In the genomic region with DNA sequence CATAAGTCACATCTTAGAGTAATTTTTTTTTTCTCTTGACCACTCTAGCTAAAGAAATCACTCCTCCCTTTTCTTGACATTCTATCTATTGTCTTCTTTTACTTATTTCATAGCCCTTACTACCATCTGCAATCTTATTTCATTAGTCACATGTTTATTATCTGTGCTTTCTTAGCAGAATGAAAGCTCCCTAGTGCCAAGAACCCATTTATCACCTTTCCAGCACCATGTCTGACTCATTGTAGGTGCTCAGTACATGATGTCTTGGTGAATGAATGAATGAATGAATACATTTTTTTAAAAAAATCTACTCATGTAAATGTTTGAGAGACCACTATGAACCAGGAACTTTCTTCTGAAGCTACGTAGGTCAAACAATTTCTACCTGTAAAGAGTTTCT, we compare ENCODE assay signal across 24 cellular contexts.
DNase-seq lines count a peak whose midpoint lies in the region; ATAC-seq, FAIRE-seq and TF ChIP-seq lines count a peak whose summit lies in the region.
"Had no signal": no experiment of that assay in that cellular context is flagged by ENCODE, and none has a peak within 500 bp of the region (broad histone marks: within the 10 kb centered on the region; RNA-seq: fewer than 3 reads in every experiment).

No MANE protein-coding gene starts in this region.

- H3K4me1 Mint-ChIP-seq in activated T-cell treated with anti-CD3 and anti-CD28 coated beads, Interleukin-2, amount 50 U/mL, for 72 hours (ENCODE audit: low read depth): no peaks in the 10 kb centered on the region
- H3K4me1 Mint-ChIP-seq in astrocyte (ENCODE audit: low read depth, unreplicated experiment): peaks cover 8% of the 10 kb centered on the region

- TF ChIP-seq CTCF in astrocyte (IDR thresholded peaks at IDR 0.05; ENCODE audit: insufficient read depth, low read depth, low read length) (no peak), fibroblast of mammary gland (conservative IDR thresholded peaks at IDR 0.05; ENCODE audit: control insufficient read depth, insufficient read depth, low read depth, low read length) (no peak), vagina (IDR thresholded peaks at IDR 0.05) (no peak), right atrium auricular region (IDR thresholded peaks at IDR 0.05) (no peak)

- H3K9ac ChIP-seq in astrocyte (ENCODE audit: low read length): no peak overlapping the region

- peak overlapping the region; percentile 13 for H3K4me2 ChIP-seq in astrocyte (ENCODE audit: low read length)

- H3K36me3 Mint-ChIP-seq in activated T-cell treated with anti-CD3 and anti-CD28 coated beads, Interleukin-2, amount 50 U/mL, for 72 hours (ENCODE audit: insufficient read depth in 2 of 2): no peaks in the 10 kb centered on the region
- no peaks in the 10 kb centered on the region for H3K36me3 Mint-ChIP-seq in astrocyte (ENCODE audit: low read depth, unreplicated experiment)

- no peak overlapping the region for H2AFZ ChIP-seq in astrocyte (ENCODE audit: low read depth, low read length)

- no peaks in the 10 kb centered on the region for H3K79me2 ChIP-seq in astrocyte (ENCODE audit: insufficient read depth, low read length)

- no peak overlapping the region for H3K27ac ChIP-seq in astrocyte (ENCODE audit: low read depth, low read length)
- H3K27ac ChIP-seq in small intestine (ENCODE audit: low read depth in 1 of 2, low read length in 1 of 2): no peak overlapping the region
- no peak overlapping the region for H3K27ac ChIP-seq in vagina
- no peak overlapping the region for H3K27ac ChIP-seq in right atrium auricular region

- DNase-seq in activated T-cell treated with anti-CD3 and anti-CD28 coated beads, Interleukin-2, amount 50 U/mL, for 72 hours: no peak
- DNase-seq in activated T-cell treated with anti-CD3 and anti-CD28 coated beads for 4 hours (no peak), astrocyte (ENCODE audit: low read depth) (peak; percentile 57), fibroblast of mammary gland (ENCODE audit: low read depth) (peak; percentile 21), small intestine (peak; percentile 24), vagina (ENCODE audit: extremely low spot score in 2 of 2) (no peak), right atrium auricular region (ENCODE audit: low spot score) (no peak)
- DNase-seq in activated CD4-positive, alpha-beta T cell treated with anti-CD3 and anti-CD28 coated beads for 1 hour: no peak
- DNase-seq: 8988T; DMS153; DND-41; KBM-7; NCI-H2029; NCI-H446; NCI-H524 treated with DMSO at 0.1 percent for 48 hours; NCI-H774; NK-92 treated with Interleukin-12 subunit alpha and Interleukin-12 subunit beta, amount 100 ng/mL, for 24 hours; PC-3; SHP77 had no signal

- 44 to 57% (median 54%) methylated on average over 1 of the region's 1 CpG for WGBS in small intestine, 3 donors

- H3K9me3 ChIP-seq in astrocyte (ENCODE audit: insufficient read depth, low read depth, low read length) (no peaks in the 10 kb centered on the region), small intestine (ENCODE audit: control insufficient read depth, low read depth) (no peaks in the 10 kb centered on the region), vagina (no peaks in the 10 kb centered on the region), right atrium auricular region (no peaks in the 10 kb centered on the region)
- H3K9me3 ChIP-seq: MG63 had no signal

- intact Hi-C loops in vagina (cut with DNase I): no loop called here

- H3K27me3 ChIP-seq in astrocyte (ENCODE audit: insufficient read depth, low read length): no peaks in the 10 kb centered on the region
- H3K27me3 ChIP-seq in small intestine (ENCODE audit: control insufficient read depth in 2 of 2, insufficient read depth in 2 of 2, low read length in 2 of 2): no peaks in the 10 kb centered on the region
- H3K27me3 ChIP-seq in vagina: no peaks in the 10 kb centered on the region
- H3K27me3 ChIP-seq in right atrium auricular region: no peaks in the 10 kb centered on the region
- H3K27me3 ChIP-seq: MG63 had no signal

- H3K4me3 ChIP-seq in astrocyte (ENCODE audit: insufficient read depth, low read depth, low read length) (no peak overlapping the region), fibroblast of mammary gland (ENCODE audit: control insufficient read depth, low read depth, low read length) (no peak overlapping the region), small intestine (ENCODE audit: low read depth in 1 of 2, low read length in 2 of 2) (no peak overlapping the region), vagina (no peak overlapping the region), right atrium auricular region (no peak overlapping the region)
- H3K4me3 ChIP-seq: MG63 had no signal

- no peak for TF ChIP-seq POLR2A in vagina (IDR thresholded peaks at IDR 0.05)

- no peak for ATAC-seq in activated T-cell treated with anti-CD3 and anti-CD28 coated beads, Interleukin-2, amount 50 U/mL, for 72 hours (replicated peaks in 1 of 2)
- ATAC-seq: PC-3 had no signal

- FAIRE-seq in astrocyte (lab: Jason Lieb, UNC) (no peak), small intestine (lab: Jason Lieb, UNC) (no peak)
- FAIRE-seq: GM12892, GM19239, H54, HTR-8/SVneo had no signal

- peak overlapping the region; percentile 16 for H3K27ac Mint-ChIP-seq in activated T-cell treated with anti-CD3 and anti-CD28 coated beads, Interleukin-2, amount 50 U/mL, for 72 hours
- H3K27ac Mint-ChIP-seq in astrocyte (ENCODE audit: unreplicated experiment): no peak overlapping the region

- no peaks in the 10 kb centered on the region for H3K27me3 Mint-ChIP-seq in activated T-cell treated with anti-CD3 and anti-CD28 coated beads, Interleukin-2, amount 50 U/mL, for 72 hours (ENCODE audit: low read depth)
- H3K27me3 Mint-ChIP-seq in astrocyte (ENCODE audit: low read depth, unreplicated experiment): peaks cover 4% of the 10 kb centered on the region

- peaks cover 3 to 4% of the 10 kb centered on the region in 2 donors for H3K9me3 Mint-ChIP-seq in activated T-cell treated with anti-CD3 and anti-CD28 coated beads, Interleukin-2, amount 50 U/mL, for 72 hours
- no peaks in the 10 kb centered on the region for H3K9me3 Mint-ChIP-seq in astrocyte (ENCODE audit: unreplicated experiment)

- no peaks in the 10 kb centered on the region for H4K20me1 ChIP-seq in astrocyte (ENCODE audit: insufficient read depth, low read length)

- no peak overlapping the region for H3K4me3 Mint-ChIP-seq in activated T-cell treated with anti-CD3 and anti-CD28 coated beads, Interleukin-2, amount 50 U/mL, for 72 hours
- no peak overlapping the region for H3K4me3 Mint-ChIP-seq in astrocyte (ENCODE audit: unreplicated experiment)

- H3K4me1 ChIP-seq in astrocyte (ENCODE audit: insufficient read depth, low read length): peaks cover 11% of the 10 kb centered on the region
- H3K4me1 ChIP-seq in small intestine (ENCODE audit: control insufficient read depth in 2 of 2, insufficient read depth in 1 of 2, low read depth in 1 of 2, low read length in 1 of 2): no peaks in the 10 kb centered on the region
- no peaks in the 10 kb centered on the region for H3K4me1 ChIP-seq in vagina
- H3K4me1 ChIP-seq in right atrium auricular region: no peaks in the 10 kb centered on the region

- H3K36me3 ChIP-seq in astrocyte (ENCODE audit: insufficient read depth, low read length) (no peaks in the 10 kb centered on the region), small intestine (ENCODE audit: control insufficient read depth in 2 of 2, insufficient read depth in 2 of 2, low read length in 2 of 2) (no peaks in the 10 kb centered on the region), vagina (no peaks in the 10 kb centered on the region), right atrium auricular region (no peaks in the 10 kb centered on the region)
- H3K36me3 ChIP-seq: MG63 had no signal

Comparison
In these comparisons a context has a peak if more than half of its experiments do, and no peak if none do; other contexts are left out.
1. DNase-seq: peak in astrocyte (single experiment), fibroblast of mammary gland (single experiment) and small intestine (single experiment); none in activated T-cell treated with anti-CD3 and anti-CD28 coated beads, Interleukin-2, amount 50 U/mL, for 72 hours (0 of 2), activated T-cell treated with anti-CD3 and anti-CD28 coated beads for 4 hours (single experiment), activated CD4-positive, alpha-beta T cell treated with anti-CD3 and anti-CD28 coated beads for 1 hour (single experiment), vagina (0 of 2) and right atrium auricular region (single experiment).